13 cellular contexts compared by ENCODE assay signal in genomic region chr6:16698163-16698533, GRCh38.
A peak's percentile ranks its signal among the peaks of the same experiment; 100 is the strongest.
DNase-seq lines count a peak whose midpoint lies in the region; ATAC-seq and TF ChIP-seq lines count a peak whose summit lies in the region.
"Had no signal": no experiment of that assay in that cellular context is flagged by ENCODE, and none has a peak within 500 bp of the region (broad histone marks: within the 10 kb centered on the region; RNA-seq: fewer than 3 reads in every experiment).

No MANE protein-coding gene starts in this region.

- H3K4me3 ChIP-seq in mammary epithelial cell (replicated peaks in 1 of 3; ENCODE audit: insufficient read depth in 1 of 3, low read depth in 2 of 3, low read length in 3 of 3) = no peak overlapping the region
- no peak overlapping the region for H3K4me3 ChIP-seq in left lung
- no peak overlapping the region for H3K4me3 ChIP-seq in upper lobe of right lung

- H3K9ac ChIP-seq in mammary epithelial cell (ENCODE audit: insufficient read depth, low read length) = peak overlapping the region; percentile 4

- no peaks in the 10 kb centered on the region for H3K36me3 ChIP-seq in mammary epithelial cell (ENCODE audit: insufficient read depth, low read length)
- H3K36me3 ChIP-seq in left lung = no peaks in the 10 kb centered on the region
- H3K36me3 ChIP-seq in upper lobe of right lung = no peaks in the 10 kb centered on the region
- H3K36me3 ChIP-seq: heart right ventricle had no signal

- peaks cover 32% of the 10 kb centered on the region for H3K4me1 Mint-ChIP-seq in MCF 10A (ENCODE audit: insufficient read depth, unreplicated experiment)
- peaks cover 77% of the 10 kb centered on the region for H3K4me1 Mint-ChIP-seq in activated CD4-positive, alpha-beta memory T cell treated with anti-CD3 and anti-CD28 coated beads for 36 hours (ENCODE audit: low read depth)

- TF ChIP-seq CTCF in mammary epithelial cell (conservative IDR thresholded peaks at IDR 0.05 in 1 of 2, IDR thresholded peaks at IDR 0.05 in 1 of 2; ENCODE audit: extremely low read depth in 1 of 2, insufficient read depth in 1 of 2, low read depth in 1 of 2, low read length in 2 of 2) = no peak
- no peak for TF ChIP-seq CTCF in MCF 10A (IDR thresholded peaks at IDR 0.05; ENCODE audit: unreplicated experiment)
- no peak for TF ChIP-seq CTCF in left lung (IDR thresholded peaks at IDR 0.05)
- TF ChIP-seq CTCF in upper lobe of right lung (IDR thresholded peaks at IDR 0.05) = no peak

- H3K79me2 ChIP-seq in mammary epithelial cell (ENCODE audit: insufficient read depth, low read length) = peaks cover 11% of the 10 kb centered on the region

- H3K27me3 Mint-ChIP-seq in MCF 10A (ENCODE audit: insufficient read depth, unreplicated experiment) = no peaks in the 10 kb centered on the region
- no peaks in the 10 kb centered on the region for H3K27me3 Mint-ChIP-seq in activated CD4-positive, alpha-beta memory T cell treated with anti-CD3 and anti-CD28 coated beads for 36 hours

- H3K27ac Mint-ChIP-seq in MCF 10A (ENCODE audit: low read depth, unreplicated experiment) = no peak overlapping the region
- peak overlapping the region; percentile 89 for H3K27ac Mint-ChIP-seq in activated CD4-positive, alpha-beta memory T cell treated with anti-CD3 and anti-CD28 coated beads for 36 hours

- peaks cover 37% of the 10 kb centered on the region for H3K4me1 ChIP-seq in mammary epithelial cell (ENCODE audit: insufficient read depth, low read length)
- H3K4me1 ChIP-seq in left lung = peaks cover 4 to 81% of the 10 kb centered on the region in 2 donors
- H3K4me1 ChIP-seq in upper lobe of right lung = peaks cover 44% of the 10 kb centered on the region

- no peak overlapping the region for H2AFZ ChIP-seq in mammary epithelial cell (ENCODE audit: low read depth, low read length)

- peak overlapping the region; percentile 43 for H3K4me2 ChIP-seq in mammary epithelial cell (ENCODE audit: insufficient read depth, low read depth, low read length)

- ATAC-seq in left lung = peak; percentile 78
- ATAC-seq in upper lobe of right lung = peak; percentile 45
- no peak for ATAC-seq in GM18861 (IDR thresholded peaks at IDR 0.05; ENCODE audit: unreplicated experiment)
- no peak for ATAC-seq in GM18858 (IDR thresholded peaks at IDR 0.05; ENCODE audit: unreplicated experiment)
- ATAC-seq: heart right ventricle had no signal

- no peaks in the 10 kb centered on the region for H3K36me3 Mint-ChIP-seq in MCF 10A (ENCODE audit: insufficient read depth, unreplicated experiment)
- H3K36me3 Mint-ChIP-seq in activated CD4-positive, alpha-beta memory T cell treated with anti-CD3 and anti-CD28 coated beads for 36 hours = peaks cover 8% of the 10 kb centered on the region

- H3K27me3 ChIP-seq in mammary epithelial cell (ENCODE audit: insufficient read depth, low read length) = no peaks in the 10 kb centered on the region
- H3K27me3 ChIP-seq in left lung = no peaks in the 10 kb centered on the region
- H3K27me3 ChIP-seq in upper lobe of right lung = no peaks in the 10 kb centered on the region
- H3K27me3 ChIP-seq: heart right ventricle had no signal

- in situ Hi-C loops in mammary epithelial cell (cut with MboI; ENCODE audit: low sequenced_read_pairs in 2 of 2) = no loop called here

- H3K9me3 ChIP-seq in mammary epithelial cell (replicated peaks; ENCODE audit: insufficient read depth, low read length) (no peaks in the 10 kb centered on the region), left lung (no peaks in the 10 kb centered on the region), upper lobe of right lung (no peaks in the 10 kb centered on the region)
- H3K9me3 ChIP-seq: heart right ventricle had no signal

- peak overlapping the region; percentile 80 for H3K27ac ChIP-seq in mammary epithelial cell (ENCODE audit: insufficient read depth, low read depth, low read length)
- peak overlapping the region in 1 of 2 donors; percentile 18 for H3K27ac ChIP-seq in left lung
- no peak overlapping the region for H3K27ac ChIP-seq in upper lobe of right lung

- dilution Hi-C loops in mammary epithelial cell (cut with HindIII; ENCODE audit: low sequenced_read_pairs) = no loop called here

- no peaks in the 10 kb centered on the region for H3K9me3 Mint-ChIP-seq in MCF 10A (ENCODE audit: unreplicated experiment)
- H3K9me3 Mint-ChIP-seq in activated CD4-positive, alpha-beta memory T cell treated with anti-CD3 and anti-CD28 coated beads for 36 hours = peaks cover 2% of the 10 kb centered on the region

- 29% methylated on average over 1 of the region's 1 CpG for WGBS in mammary epithelial cell (ENCODE audit: low coverage, missing lambda C conversion rate)

- H3K4me3 Mint-ChIP-seq in MCF 10A (ENCODE audit: unreplicated experiment) = no peak overlapping the region
- peak overlapping the region; percentile 78 for H3K4me3 Mint-ChIP-seq in activated CD4-positive, alpha-beta memory T cell treated with anti-CD3 and anti-CD28 coated beads for 36 hours

- no peaks in the 10 kb centered on the region for H4K20me1 ChIP-seq in mammary epithelial cell (ENCODE audit: insufficient read depth, low read length)

- BruUV-seq in mammary epithelial cell (replicated peaks; lab: Mats Ljungman, UMichigan) = no TSS peak
- no TSS peak for BruUV-seq in MCF 10A (replicated peaks; lab: Mats Ljungman, UMichigan)

- DNase-seq in mammary epithelial cell (peak; percentile 86), MCF 10A (ENCODE audit: unreplicated experiment) (no peak), left lung (no peak), upper lobe of right lung (no peak), NOMO-1 (lab: John Stamatoyannopoulos, UW; ENCODE audit: unreplicated experiment in 2 of 2) (no peak)
- no peak for DNase-seq in activated CD4-positive, alpha-beta memory T cell treated with anti-CD3 and anti-CD28 coated beads for 36 hours
- DNase-seq: activated effector memory CD4-positive, alpha-beta T cell treated with anti-CD3 and anti-CD28 coated beads, Interleukin-2, amount 50 U/mL, for 16 hours; cortex of kidney; heart right ventricle; stimulated activated naive CD4-positive, alpha-beta T cell; T1000 had no signal

- CTCF ChIA-PET in mammary epithelial cell (lab: Charles Lee; ENCODE audit: low non-redundant PET) (interaction anchor here (0.5 to 0.6 kb wide), 3 partner anchors 63 to 202 kb away, joined by 3 to 6 read pairs (median 3); partner anchors contain the start of gene ATXN1), MCF 10A (lab: Yijun Ruan, JAX) (interaction anchor here (0.6 to 1.7 kb wide), 4 partner anchors 34 to 366 kb away, joined by 3 to 5 read pairs (median 3); no protein-coding TSS in a partner anchor)
- CTCF ChIA-PET in activated CD4-positive, alpha-beta memory T cell treated with anti-CD3 and anti-CD28 coated beads for 36 hours (lab: Charles Lee) = interaction anchor here (1.0 to 4.5 kb wide), 9 partner anchors 9 to 278 kb away, joined by 3 to 38 read pairs (median 9); partner anchors contain the start of gene ATXN1

- POLR2A ChIA-PET in MCF 10A (lab: Yijun Ruan, JAX) = interaction anchor here (1.4 to 4.9 kb wide), 8 partner anchors 10 to 64 kb away, joined by 4 to 45 read pairs (median 7); no protein-coding TSS in a partner anchor
- POLR2A ChIA-PET in activated CD4-positive, alpha-beta memory T cell treated with anti-CD3 and anti-CD28 coated beads for 36 hours (lab: Charles Lee) = interaction anchor here (1.3 to 3.6 kb wide), 10 partner anchors 9 to 278 kb away, joined by 3 to 55 read pairs (median 8); partner anchors contain the start of gene ATXN1

- intact Hi-C loops in mammary epithelial cell (cut with micrococcal nuclease) = loop anchor here (1.0 kb wide), 1 partner anchor 9 kb away; no protein-coding TSS in a partner anchor
- intact Hi-C loops in MCF 10A (cut with micrococcal nuclease) = no loop called here
- intact Hi-C loops in activated CD4-positive, alpha-beta memory T cell treated with anti-CD3 and anti-CD28 coated beads for 36 hours (cut with micrococcal nuclease) = loop anchor here (2.0 to 10.0 kb wide), 7 partner anchors 63 to 1963 kb away; partner anchors contain the start of genes ATXN1 and NUP153
- intact Hi-C loops in left lung (cut with DNase I) = no loop called here
- intact Hi-C loops in upper lobe of right lung (cut with DNase I) = no loop called here

Comparison
In these comparisons a context has a peak if more than half of its experiments do, and no peak if none do; other contexts are left out.
1. intact Hi-C loops: an anchor here in mammary epithelial cell (1.0 kb wide) and activated CD4-positive, alpha-beta memory T cell treated with anti-CD3 and anti-CD28 coated beads for 36 hours (2.0 to 10.0 kb wide); none called in MCF 10A, left lung and upper lobe of right lung.
2. ATAC-seq: peak in left lung (single experiment) and upper lobe of right lung (single experiment); none in GM18861 (single experiment) and GM18858 (single experiment).